Comparison of ENCODE assay signal across 8 cellular contexts in genomic region chr11:18720811-18721575, GRCh38. TPM values are rescaled to one million over a fixed set of nuclear protein-coding genes. Genes with fewer than 3 reads are reported as not detected.
DNase-seq lines count a peak whose midpoint lies in the region; ATAC-seq and TF ChIP-seq lines count a peak whose summit lies in the region.

No MANE protein-coding gene starts in this region.

- DNase-seq in AG04450 (ENCODE audit: low read depth, low spot score) (no peak), SK-N-DZ (ENCODE audit: low spot score) (peak; percentile 94), head of caudate nucleus (peak; percentile 67 to 95 (median 87)), osteocyte (ENCODE audit: extremely low spot score, unreplicated experiment) (peak; percentile 88), testis (peak; percentile 84)
- peak; percentile 90 for DNase-seq in activated naive CD4-positive, alpha-beta T cell treated with anti-CD3 and anti-CD28 coated beads, Interleukin-2, amount 10 ng/mL, durations not matched to agents 7 days and 5 days

- H3K27ac ChIP-seq in AG04450 (ENCODE audit: low read depth, low read length) = no peak overlapping the region
- H3K27ac ChIP-seq in testis = peak overlapping the region in 1 of 2 donors; percentile 72

- H3K9me3 Mint-ChIP-seq in activated naive CD4-positive, alpha-beta T cell treated with anti-CD3 and anti-CD28 coated beads, Interleukin-2, amount 10 ng/mL, durations not matched to agents 7 days and 5 days = no peaks in the 10 kb centered on the region
- H3K9me3 Mint-ChIP-seq in osteocyte (ENCODE audit: unreplicated experiment) = no peaks in the 10 kb centered on the region

- no peak for TF ChIP-seq POLR2A in testis (IDR thresholded peaks at IDR 0.05)

- WGBS in testis, 2 donors = 2 to 3% methylated on average over 32 to 42 of the region's 42 CpGs

- H3K4me3 ChIP-seq in AG04450 (ENCODE audit: low read depth, low read length) (peak overlapping the region; percentile 65), testis (peak overlapping the region; percentile 58 to 66)

- CTCF ChIA-PET in AG04450 (lab: Charles Lee) = interaction anchor here (0.6 to 4.1 kb wide), 14 partner anchors 8 to 1474 kb away, joined by 3 to 51 read pairs (median 8); partner anchors contain the start of gene TMEM86A
- CTCF ChIA-PET in activated naive CD4-positive, alpha-beta T cell treated with anti-CD3 and anti-CD28 coated beads, Interleukin-2, amount 10 ng/mL, durations not matched to agents 7 days and 5 days (lab: Charles Lee) = interaction anchor here (0.8 to 5.4 kb wide), 19 partner anchors 8 to 477 kb away, joined by 3 to 49 read pairs (median 5); no protein-coding TSS in a partner anchor

- no peaks in the 10 kb centered on the region for H3K36me3 Mint-ChIP-seq in activated naive CD4-positive, alpha-beta T cell treated with anti-CD3 and anti-CD28 coated beads, Interleukin-2, amount 10 ng/mL, durations not matched to agents 7 days and 5 days
- H3K36me3 Mint-ChIP-seq in osteocyte (ENCODE audit: unreplicated experiment) = no peaks in the 10 kb centered on the region

- peak overlapping the region; percentile 67 for H3K4me3 Mint-ChIP-seq in activated naive CD4-positive, alpha-beta T cell treated with anti-CD3 and anti-CD28 coated beads, Interleukin-2, amount 10 ng/mL, durations not matched to agents 7 days and 5 days
- H3K4me3 Mint-ChIP-seq in osteocyte (ENCODE audit: unreplicated experiment) = peak overlapping the region; percentile 80

- peaks cover 57% of the 10 kb centered on the region for H3K27me3 Mint-ChIP-seq in activated naive CD4-positive, alpha-beta T cell treated with anti-CD3 and anti-CD28 coated beads, Interleukin-2, amount 10 ng/mL, durations not matched to agents 7 days and 5 days
- peaks cover 38% of the 10 kb centered on the region for H3K27me3 Mint-ChIP-seq in osteocyte (ENCODE audit: unreplicated experiment)

- H3K4me1 Mint-ChIP-seq in activated naive CD4-positive, alpha-beta T cell treated with anti-CD3 and anti-CD28 coated beads, Interleukin-2, amount 10 ng/mL, durations not matched to agents 7 days and 5 days = peaks cover 8% of the 10 kb centered on the region
- H3K4me1 Mint-ChIP-seq in osteocyte (ENCODE audit: unreplicated experiment) = peaks cover 13% of the 10 kb centered on the region

- TF ChIP-seq CTCF in AG04450 (IDR thresholded peaks at IDR 0.05; ENCODE audit: low read depth, low read length) = no peak
- TF ChIP-seq CTCF in osteocyte (IDR thresholded peaks at IDR 0.05) = no peak
- no peak for TF ChIP-seq CTCF in testis (IDR thresholded peaks at IDR 0.05)

- no peaks in the 10 kb centered on the region for H3K36me3 ChIP-seq in testis (ENCODE audit: low read depth, missing control alignments)

- no peak overlapping the region for H3K27ac Mint-ChIP-seq in activated naive CD4-positive, alpha-beta T cell treated with anti-CD3 and anti-CD28 coated beads, Interleukin-2, amount 10 ng/mL, durations not matched to agents 7 days and 5 days
- peak overlapping the region; percentile 38 for H3K27ac Mint-ChIP-seq in osteocyte (ENCODE audit: unreplicated experiment)

- POLR2A ChIA-PET in AG04450 (lab: Yijun Ruan, JAX) = interaction anchor here (0.9 kb wide), 1 partner anchor 194 kb away, joined by 3 read pairs; no protein-coding TSS in a partner anchor

- H3K27me3 ChIP-seq in AG04450 (ENCODE audit: control insufficient read depth, insufficient read depth, low read length) (peaks cover 5% of the 10 kb centered on the region), testis (no peaks in the 10 kb centered on the region)

- intact Hi-C loops in head of caudate nucleus (cut with DNase I) = no loop called here
- intact Hi-C loops in testis (cut with DNase I; ENCODE audit: low total_unique reads) = no loop called here

- peaks cover 3% of the 10 kb centered on the region for H3K4me1 ChIP-seq in testis

- peak; percentile 60 for ATAC-seq in GM18870 (IDR thresholded peaks at IDR 0.05; ENCODE audit: unreplicated experiment)
- peak; percentile 77 for ATAC-seq in HG03354 (IDR thresholded peaks at IDR 0.05; ENCODE audit: poor library complexity, severe bottlenecking, unreplicated experiment)

- H3K9me3 ChIP-seq in AG04450 (ENCODE audit: control insufficient read depth, insufficient read depth, low read length) (no peaks in the 10 kb centered on the region; the same call in 1 of the 2 replicates), testis (no peaks in the 10 kb centered on the region)

RNA-seq across cellular contexts. Expression of gene IGSF22, which starts 5.0 kb away (rescaled TPM):
- not detected in 2 replicates for polyA plus RNA-seq in AG04450 (2011; rRNA removed)
- not detected in 2 replicates for polyA minus RNA-seq in AG04450 (2011; rRNA and poly(A)+ RNA removed)
- polyA plus RNA-seq in SK-N-DZ (2014; cell fraction: cytosol; rRNA removed) = 0.03 and 0.05 TPM in 2 replicates
- 0.10 and 0.37 TPM in 2 replicates for polyA plus RNA-seq in SK-N-DZ (2014; cell fraction: nucleus; rRNA removed)
- not detected in 2 replicates for total RNA-seq in osteocyte
- total RNA-seq in testis = 1 to 10 TPM in 1 of 2 donors, under 1 TPM in 1; 0.94 to 1.1 TPM
- polyA plus RNA-seq in testis (ENCODE audit: insufficient read depth, low read depth, low replicate concordance) = 1.7 TPM

RNA-seq across cellular contexts. Expression of gene TMEM86A, which starts 22.4 kb away (rescaled TPM):
- polyA plus RNA-seq in AG04450 (2011; rRNA removed) (0.36 and 0.47 TPM in 2 replicates), testis (ENCODE audit: insufficient read depth, low read depth, low replicate concordance) (5.8 TPM)
- polyA minus RNA-seq in AG04450 (2011; rRNA and poly(A)+ RNA removed) = 0.92 and 2.3 TPM in 2 replicates
- 2.8 and 3.1 TPM in 2 replicates for polyA plus RNA-seq in SK-N-DZ (2014; cell fraction: cytosol; rRNA removed)
- polyA plus RNA-seq in SK-N-DZ (2014; cell fraction: nucleus; rRNA removed) = 1.8 and 3.8 TPM in 2 replicates
- total RNA-seq in osteocyte (5.2 and 7.6 TPM in 2 replicates), testis (1 to 10 TPM; 6.1 to 8.3 TPM)
